Comparison of ENCODE assay signal across 11 cellular contexts in the genomic region with DNA sequence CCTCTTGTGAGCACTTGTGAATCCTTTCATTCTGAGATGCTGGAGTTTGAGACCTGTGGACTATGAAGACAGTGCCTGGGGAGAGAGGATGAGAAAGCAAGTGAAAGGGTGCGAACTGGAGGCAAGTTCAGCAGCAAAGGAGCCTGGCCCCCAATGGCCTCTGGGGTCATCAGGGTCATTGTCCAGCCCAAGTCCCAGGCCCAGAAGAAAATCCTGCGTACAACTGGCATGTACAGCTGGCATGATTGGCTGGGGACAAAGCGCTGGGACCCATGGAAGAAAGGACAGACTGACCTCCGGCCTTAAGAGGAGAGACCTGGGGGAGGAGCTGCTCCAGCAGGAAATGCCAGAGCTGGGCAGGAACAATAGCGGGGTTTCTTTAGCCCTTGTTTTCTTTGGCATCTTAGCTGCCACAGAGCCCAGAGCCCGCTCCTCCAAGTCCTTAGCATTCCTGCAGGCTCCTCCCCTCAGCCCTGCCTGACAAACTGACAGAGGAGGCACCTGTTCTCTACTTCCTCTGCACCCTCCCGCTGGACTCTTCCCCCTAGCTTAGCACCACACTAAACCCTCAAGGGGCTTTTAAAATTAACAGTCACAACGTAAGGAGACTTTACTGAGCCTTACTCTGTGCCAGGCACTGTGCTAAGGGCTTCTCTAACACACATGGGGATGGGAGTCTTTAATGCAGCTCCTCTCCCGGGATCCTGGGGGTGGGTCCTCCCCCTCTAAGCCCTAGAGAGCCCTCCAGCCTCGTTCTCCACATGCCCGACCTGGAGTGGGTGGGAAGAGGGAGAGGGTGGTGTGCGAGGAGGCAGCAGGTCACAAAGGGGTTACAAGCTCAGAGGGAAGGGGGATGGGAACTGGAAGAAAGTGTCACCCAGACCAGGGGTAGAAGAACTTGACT. TPM values are rescaled to one million over a fixed set of nuclear protein-coding genes. Genes with fewer than 3 reads are reported as not detected.
DNase-seq lines count a peak whose midpoint lies in the region; TF ChIP-seq lines count a peak whose summit lies in the region.
"Had no signal": no experiment of that assay in that cellular context is flagged by ENCODE, and none has a peak within 500 bp of the region (broad histone marks: within the 10 kb centered on the region; RNA-seq: fewer than 3 reads in every experiment).

No MANE protein-coding gene starts in this region.

- H3K27me3 Mint-ChIP-seq in progenitor cell of endocrine pancreas = peaks cover 70% of the 10 kb centered on the region
- H3K27me3 Mint-ChIP-seq in T-helper 2 cell treated with Interferon-gamma antibody and Interleukin-4, amounts not matched to agents 5 μg/mL and 100 μg/mL, for 36 hours (ENCODE audit: low read depth) = peaks cover 82% of the 10 kb centered on the region

- WGBS in transverse colon (ENCODE audit: low coverage in 1 of 2), 2 donors = 30 to 37% methylated on average over 9 to 12 of the region's 12 CpGs

- no peak overlapping the region for H3K4me3 ChIP-seq in transverse colon

- TF ChIP-seq POLR2A in transverse colon (IDR thresholded peaks at IDR 0.05) = no peak

- no peaks in the 10 kb centered on the region for H3K36me3 Mint-ChIP-seq in progenitor cell of endocrine pancreas (ENCODE audit: insufficient read depth)
- H3K36me3 Mint-ChIP-seq in T-helper 2 cell treated with Interferon-gamma antibody and Interleukin-4, amounts not matched to agents 5 μg/mL and 100 μg/mL, for 36 hours (ENCODE audit: low read depth) = no peaks in the 10 kb centered on the region

- H3K27ac Mint-ChIP-seq in progenitor cell of endocrine pancreas = no peak overlapping the region
- H3K27ac Mint-ChIP-seq in T-helper 2 cell treated with Interferon-gamma antibody and Interleukin-4, amounts not matched to agents 5 μg/mL and 100 μg/mL, for 36 hours = no peak overlapping the region

- H3K9me3 ChIP-seq in transverse colon = no peaks in the 10 kb centered on the region

- TF ChIP-seq CTCF in progenitor cell of endocrine pancreas (IDR thresholded peaks at IDR 0.05; ENCODE audit: unreplicated experiment) = no peak
- TF ChIP-seq CTCF in transverse colon (IDR thresholded peaks at IDR 0.05) = no peak

- H3K27ac ChIP-seq in transverse colon = no peak overlapping the region

- H3K36me3 ChIP-seq in transverse colon = no peaks in the 10 kb centered on the region

- H3K4me1 Mint-ChIP-seq in progenitor cell of endocrine pancreas (ENCODE audit: low read depth) = peaks cover 10% of the 10 kb centered on the region
- H3K4me1 Mint-ChIP-seq in T-helper 2 cell treated with Interferon-gamma antibody and Interleukin-4, amounts not matched to agents 5 μg/mL and 100 μg/mL, for 36 hours (ENCODE audit: low read depth) = peaks cover 4% of the 10 kb centered on the region

- H3K4me1 ChIP-seq in transverse colon = peaks cover 0 to 11% (median 7%) of the 10 kb centered on the region in 4 donors

- H3K9me3 Mint-ChIP-seq in progenitor cell of endocrine pancreas (ENCODE audit: low read depth) = no peaks in the 10 kb centered on the region
- H3K9me3 Mint-ChIP-seq in T-helper 2 cell treated with Interferon-gamma antibody and Interleukin-4, amounts not matched to agents 5 μg/mL and 100 μg/mL, for 36 hours = no peaks in the 10 kb centered on the region

- intact Hi-C loops in transverse colon (cut with DNase I; ENCODE audit: low total_unique reads) = loop anchor here (10.0 kb wide), 1 partner anchor 225 kb away; no protein-coding TSS in a partner anchor

- TF ChIP-seq EP300 in transverse colon (IDR thresholded peaks at IDR 0.05; ENCODE audit: low read depth) = no peak

- peak overlapping the region; percentile 14 for H3K4me3 Mint-ChIP-seq in progenitor cell of endocrine pancreas (ENCODE audit: low read depth)
- no peak overlapping the region for H3K4me3 Mint-ChIP-seq in T-helper 2 cell treated with Interferon-gamma antibody and Interleukin-4, amounts not matched to agents 5 μg/mL and 100 μg/mL, for 36 hours

- in situ Hi-C loops in transverse colon (cut with MboI; ENCODE audit: low pct_ligation_motif_present in 1 of 4, low pct_unique_long_range_greater_than_20kb in 1 of 4, low sequenced_read_pairs in 3 of 4) = loop anchor here in 1 of 4 donors (25.0 kb wide), 1 partner anchor 227 kb away; no protein-coding TSS in a partner anchor

- peaks cover 88% of the 10 kb centered on the region for H3K27me3 ChIP-seq in transverse colon

- DNase-seq in ELF-1 (ENCODE audit: low read depth, low spot score) (peak; percentile 52), NCI-H226 (peak; percentile 84), epidermal melanocyte (ENCODE audit: insufficient read length, low spot score) (peak; percentile 65), progenitor cell of endocrine pancreas (ENCODE audit: low spot score, unreplicated experiment) (no peak), transverse colon (no peak), NCI-H446 (lab: John Stamatoyannopoulos, UW) (no peak), NCI-H345 treated with DMSO at 0.1 percent for 48 hours (lab: John Stamatoyannopoulos, UW; ENCODE audit: unreplicated experiment) (no peak)
- DNase-seq in T-helper 2 cell treated with Interferon-gamma antibody and Interleukin-4, amounts not matched to agents 5 μg/mL and 100 μg/mL, for 36 hours (ENCODE audit: low spot score) = no peak
- DNase-seq: effector memory CD4-positive, alpha-beta T cell; NCI-H2171 treated with DMSO at 0.1 percent for 48 hours had no signal

RNA-seq across cellular contexts. Expression of gene AQP5, which starts 1.9 kb away (rescaled TPM):
- 1.8 and 2.0 TPM in 2 replicates for total RNA-seq in progenitor cell of endocrine pancreas
- not detected for total RNA-seq in transverse colon
- total RNA-seq: activated CD8-positive, alpha-beta memory T cell treated with anti-CD3 and anti-CD28 coated beads for 36 hours had no signal

RNA-seq across cellular contexts. Expression of gene AQP2, which starts 9.3 kb away (rescaled TPM):
- total RNA-seq in progenitor cell of endocrine pancreas (0.29 and 1.0 TPM in 2 replicates), transverse colon (not detected)
- total RNA-seq: activated CD8-positive, alpha-beta memory T cell treated with anti-CD3 and anti-CD28 coated beads for 36 hours had no signal

RNA-seq across cellular contexts. Expression of gene AQP6, which starts 12.9 kb away (rescaled TPM):
- total RNA-seq in progenitor cell of endocrine pancreas (0.29 TPM in 1 of 2 replicates, not detected in the other), transverse colon (under 1 TPM in 1 of 4 donors, not detected in 3; 0.41 TPM)
- total RNA-seq: activated CD8-positive, alpha-beta memory T cell treated with anti-CD3 and anti-CD28 coated beads for 36 hours had no signal

RNA-seq across cellular contexts. Expression of gene FAIM2, which starts 56.1 kb away (rescaled TPM):
- total RNA-seq in progenitor cell of endocrine pancreas (not detected in 2 replicates), transverse colon (1 to 10 TPM; 1.5 to 2.8 (median 2.5) TPM)

Comparison
In these comparisons a context has a peak if more than half of its experiments do, and no peak if none do; other contexts are left out.
1. DNase-seq: peak in ELF-1 (single experiment), NCI-H226 (single experiment) and epidermal melanocyte (single experiment); none in progenitor cell of endocrine pancreas (single experiment), transverse colon (single experiment), NCI-H446 (0 of 2), T-helper 2 cell treated with Interferon-gamma antibody and Interleukin-4, amounts not matched to agents 5 μg/mL and 100 μg/mL, for 36 hours (single experiment) and NCI-H345 treated with DMSO at 0.1 percent for 48 hours (single experiment).